ENCODE assay signal across 8 cellular contexts in the genomic region with DNA sequence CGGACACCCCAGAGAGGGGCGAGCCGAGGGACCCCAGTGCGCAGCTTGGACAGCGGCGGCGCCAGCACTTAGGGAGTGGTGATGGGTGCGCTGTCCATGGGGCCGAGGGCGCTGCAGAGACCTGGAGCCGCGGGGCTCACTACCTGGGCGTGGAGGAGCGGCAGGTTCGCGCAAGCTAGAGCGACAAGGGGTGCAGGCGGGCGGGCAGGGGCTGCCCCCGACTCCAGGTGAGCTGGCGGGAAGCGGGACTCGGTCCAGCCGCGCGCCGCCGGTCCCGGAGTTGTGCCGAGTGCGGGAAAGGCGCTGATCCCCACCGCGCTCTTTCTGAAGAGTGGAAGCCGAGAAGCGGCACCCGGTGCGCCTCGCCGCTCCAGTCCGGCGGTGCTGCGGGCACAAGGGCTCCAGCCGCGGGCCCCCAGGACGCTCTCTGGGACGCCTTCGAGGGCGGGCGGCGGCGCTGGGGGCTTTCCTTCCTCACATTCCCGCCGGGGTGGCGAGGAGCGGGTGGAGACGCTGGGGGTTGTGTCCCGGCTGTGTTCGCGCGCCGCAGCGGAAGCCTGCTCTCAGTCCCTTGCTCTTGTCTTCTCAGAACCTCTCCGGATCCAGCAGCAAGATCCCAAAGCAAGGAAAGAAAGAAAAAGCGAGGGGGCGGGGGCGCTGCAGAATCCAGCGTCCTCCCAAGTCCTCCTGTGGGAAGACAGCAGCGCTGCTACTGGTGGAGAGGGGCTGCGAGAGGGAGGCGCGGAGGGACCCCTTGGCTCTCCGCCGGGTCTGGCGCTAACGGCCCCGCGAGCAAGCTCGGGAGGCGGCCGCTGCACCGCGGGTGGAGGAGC. TPM values are rescaled to one million over a fixed set of nuclear protein-coding genes. Genes with fewer than 3 reads are reported as not detected.
DNase-seq lines count a peak whose midpoint lies in the region; ATAC-seq and TF ChIP-seq lines count a peak whose summit lies in the region.

A gene with protein sequence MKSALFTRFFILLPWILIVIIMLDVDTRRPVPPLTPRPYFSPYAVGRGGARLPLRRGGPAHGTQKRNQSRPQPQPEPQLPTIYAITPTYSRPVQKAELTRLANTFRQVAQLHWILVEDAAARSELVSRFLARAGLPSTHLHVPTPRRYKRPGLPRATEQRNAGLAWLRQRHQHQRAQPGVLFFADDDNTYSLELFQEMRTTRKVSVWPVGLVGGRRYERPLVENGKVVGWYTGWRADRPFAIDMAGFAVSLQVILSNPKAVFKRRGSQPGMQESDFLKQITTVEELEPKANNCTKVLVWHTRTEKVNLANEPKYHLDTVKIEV (minus strand): TSS at position 610 of the 833 bp plus-strand sequence. CDS start 631 bp downstream, outside the sequence.

- H3K4me1 ChIP-seq in iPS-18a (ENCODE audit: control insufficient read depth, low read depth, low read length) (peaks cover 6% of the 10 kb centered on the region), gastrocnemius medialis (peaks cover 3 to 21% of the 10 kb centered on the region in 2 donors)

- ATAC-seq in GM21390 (IDR thresholded peaks at IDR 0.05; ENCODE audit: unreplicated experiment): peak; percentile 19
- peak in 1 of 2 donors; percentile 23 for ATAC-seq in gastrocnemius medialis

- in situ Hi-C loops in gastrocnemius medialis (cut with MboI; ENCODE audit: low sequenced_read_pairs in 4 of 4): no loop called here

- no peak within 1 kb of the TSS for H3K9ac ChIP-seq in iPS-18a (ENCODE audit: low read length)

- DNase-seq in DMS53 (lab: John Stamatoyannopoulos, UW) (peak; percentile 76), NCI-H1417 (lab: John Stamatoyannopoulos, UW) (peak in 2 of 3 experiments; percentile 77 to 79), astrocyte of the hippocampus (ENCODE audit: low read depth, low spot score) (peak; percentile 50), gastrocnemius medialis (no peak), mesenteric fat pad (ENCODE audit: low spot score) (no peak)
- DNase-seq in stimulated activated CD4-positive, alpha-beta T cell treated with anti-CD3 and anti-CD28 coated beads, Interleukin-4, amount 100 ng/mL, for 24 hours: no peak

- H3K27me3 ChIP-seq in iPS-18a (ENCODE audit: control insufficient read depth, insufficient read depth, low read length): peaks cover 62% of the 10 kb centered on the region
- H3K27me3 ChIP-seq in gastrocnemius medialis: peaks cover 26 to 38% (median 36%) of the 10 kb centered on the region in 3 donors

- H3K36me3 ChIP-seq in iPS-18a (ENCODE audit: control insufficient read depth, low read depth, low read length) (no peaks in the 10 kb centered on the region), gastrocnemius medialis (no peaks in the 10 kb centered on the region)

- intact Hi-C loops in gastrocnemius medialis (cut with DNase I; ENCODE audit: low total_unique reads): loop anchor here (5.0 kb wide), 1 partner anchor 249 kb away; no protein-coding TSS in a partner anchor

- H3K4me3 ChIP-seq in iPS-18a (ENCODE audit: low read length): peak within 1 kb of the TSS; percentile 66
- peak within 1 kb of the TSS; percentile 55 to 78 (median 64) for H3K4me3 ChIP-seq in gastrocnemius medialis

- no peaks in the 10 kb centered on the region for H3K9me3 ChIP-seq in iPS-18a (ENCODE audit: control insufficient read depth, low read depth, low read length)
- H3K9me3 ChIP-seq in gastrocnemius medialis: no peaks in the 10 kb centered on the region

- H3K27ac ChIP-seq in iPS-18a (ENCODE audit: low read length) (no peak within 1 kb of the TSS), gastrocnemius medialis (no peak within 1 kb of the TSS)

- no peak for TF ChIP-seq POLR2A in gastrocnemius medialis (IDR thresholded peaks at IDR 0.05)

- TF ChIP-seq CTCF in gastrocnemius medialis (IDR thresholded peaks at IDR 0.05 in 4 of 5, conservative IDR thresholded peaks at IDR 0.05 in 1 of 5): no peak

RNA-seq across cellular contexts. Expression of the gene that starts here (rescaled TPM):
- total RNA-seq in gastrocnemius medialis (not detected), mesenteric fat pad (not detected)

Comparison
In these comparisons a context has a peak if more than half of its experiments do, and no peak if none do; other contexts are left out.
1. DNase-seq: peak in DMS53 (single experiment), NCI-H1417 (2 of 3) and astrocyte of the hippocampus (single experiment); none in gastrocnemius medialis (0 of 2), mesenteric fat pad (single experiment) and stimulated activated CD4-positive, alpha-beta T cell treated with anti-CD3 and anti-CD28 coated beads, Interleukin-4, amount 100 ng/mL, for 24 hours (single experiment).